Comparison of ENCODE assay signal across 8 cellular contexts in the genomic region with DNA sequence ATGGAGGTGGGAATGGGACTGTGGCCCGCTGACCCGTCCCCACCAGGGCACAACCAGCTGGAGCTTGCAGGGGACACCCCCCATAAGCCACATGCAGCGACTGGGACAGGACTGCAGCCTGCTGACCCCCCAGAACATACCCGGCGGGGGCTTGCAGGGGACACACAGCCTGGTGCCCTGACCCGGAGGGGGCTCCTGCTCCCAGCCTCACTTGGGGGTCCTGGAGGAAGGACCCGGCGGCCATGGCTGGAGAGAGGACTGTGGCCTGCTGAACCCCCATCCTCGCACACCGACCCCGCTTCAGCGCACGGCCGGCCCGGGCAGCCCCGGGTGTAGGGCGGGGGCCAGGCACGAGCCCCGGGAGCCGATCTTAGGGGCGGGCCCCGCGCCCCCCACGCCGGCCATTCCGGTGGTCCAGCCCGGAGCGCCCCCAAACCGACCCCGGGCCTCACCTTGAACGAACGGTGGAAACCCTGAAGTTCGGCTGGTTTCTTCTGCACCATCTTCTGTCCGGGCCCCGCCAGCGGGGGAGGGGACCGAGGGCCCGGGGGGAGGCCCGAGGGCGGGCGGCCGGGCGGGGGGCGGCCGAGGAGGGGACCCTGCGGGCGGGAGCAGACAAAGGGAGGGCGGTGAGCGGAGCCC. TPM values are rescaled to one million over a fixed set of nuclear protein-coding genes. Genes with fewer than 3 reads are reported as not detected.
DNase-seq lines count a peak whose midpoint lies in the region; ATAC-seq and TF ChIP-seq lines count a peak whose summit lies in the region.

No MANE protein-coding gene starts in this region.

- peak overlapping the region; percentile 85 for H3K27ac Mint-ChIP-seq in activated CD8-positive, alpha-beta memory T cell treated with anti-CD3 and anti-CD28 coated beads, Interleukin-2, amount 10 ng/mL, durations not matched to agents 7 days and 5 days

- in situ Hi-C loops in astrocyte of the cerebellum (cut with HindIII; ENCODE audit: low sequenced_read_pairs), result no loop called here

- 0 to 1% methylated on average over 2 to 29 of the region's 49 CpGs for WGBS in testis, 2 donors

- H3K27me3 ChIP-seq in testis, result no peaks in the 10 kb centered on the region

- intact Hi-C loops in testis (cut with DNase I; ENCODE audit: low total_unique reads), result no loop called here

- H3K36me3 Mint-ChIP-seq in activated CD8-positive, alpha-beta memory T cell treated with anti-CD3 and anti-CD28 coated beads, Interleukin-2, amount 10 ng/mL, durations not matched to agents 7 days and 5 days, result peaks cover 4% of the 10 kb centered on the region

- peaks cover 45% of the 10 kb centered on the region for H3K4me1 Mint-ChIP-seq in activated CD8-positive, alpha-beta memory T cell treated with anti-CD3 and anti-CD28 coated beads, Interleukin-2, amount 10 ng/mL, durations not matched to agents 7 days and 5 days

- peak overlapping the region; percentile 86 for H3K4me3 Mint-ChIP-seq in activated CD8-positive, alpha-beta memory T cell treated with anti-CD3 and anti-CD28 coated beads, Interleukin-2, amount 10 ng/mL, durations not matched to agents 7 days and 5 days

- H3K9me3 ChIP-seq in testis, result no peaks in the 10 kb centered on the region

- peak; percentile 13 for ATAC-seq in activated CD8-positive, alpha-beta memory T cell treated with anti-CD3 and anti-CD28 coated beads, Interleukin-2, amount 10 ng/mL, durations not matched to agents 7 days and 5 days
- peak; percentile 9 for ATAC-seq in HG03520 (IDR thresholded peaks at IDR 0.05; ENCODE audit: unreplicated experiment)

- no peaks in the 10 kb centered on the region for H3K9me3 Mint-ChIP-seq in activated CD8-positive, alpha-beta memory T cell treated with anti-CD3 and anti-CD28 coated beads, Interleukin-2, amount 10 ng/mL, durations not matched to agents 7 days and 5 days (ENCODE audit: low read depth)

- H3K27me3 Mint-ChIP-seq in activated CD8-positive, alpha-beta memory T cell treated with anti-CD3 and anti-CD28 coated beads, Interleukin-2, amount 10 ng/mL, durations not matched to agents 7 days and 5 days, result no peaks in the 10 kb centered on the region

- peak overlapping the region; percentile 80 to 98 for H3K27ac ChIP-seq in testis

- CTCF ChIA-PET in activated CD8-positive, alpha-beta memory T cell treated with anti-CD3 and anti-CD28 coated beads, Interleukin-2, amount 10 ng/mL, durations not matched to agents 7 days and 5 days (lab: Charles Lee), result interaction anchor here (3.4 kb wide), 1 partner anchor 31 kb away, joined by 9 read pairs; no protein-coding TSS in a partner anchor

- TF ChIP-seq CTCF in astrocyte of the cerebellum (IDR thresholded peaks at IDR 0.05; ENCODE audit: low read depth, low read length, missing control alignments), result no peak
- no peak for TF ChIP-seq CTCF in testis (IDR thresholded peaks at IDR 0.05)

- peaks cover 46% of the 10 kb centered on the region for H3K4me1 ChIP-seq in testis

- no peak for TF ChIP-seq POLR2A in testis (IDR thresholded peaks at IDR 0.05)

- H3K36me3 ChIP-seq in testis (ENCODE audit: low read depth, missing control alignments), result no peaks in the 10 kb centered on the region

- H3K4me3 ChIP-seq in astrocyte of the cerebellum (ENCODE audit: low read depth, low read length) (peak overlapping the region; percentile 93), testis (peak overlapping the region; percentile 86 to 91)

- DNase-seq in activated CD8-positive, alpha-beta memory T cell treated with anti-CD3 and anti-CD28 coated beads, Interleukin-2, amount 10 ng/mL, durations not matched to agents 7 days and 5 days, result no peak
- no peak for DNase-seq in activated CD8-positive, alpha-beta memory T cell treated with anti-CD3 and anti-CD28 coated beads for 24 hours
- DNase-seq in astrocyte of the cerebellum (ENCODE audit: low read depth) (no peak), left kidney (ENCODE audit: low read depth, low spot score) (peak; percentile 45), testis (no peak), NCI-H524 treated with DMSO at 0.1 percent for 48 hours (lab: John Stamatoyannopoulos, UW) (no peak)
- DNase-seq in stimulated activated CD4-positive, alpha-beta T cell treated with anti-CD3 and anti-CD28 coated beads, Interleukin-4, amount 100 ng/mL, for 24 hours, result no peak

RNA-seq across cellular contexts. Expression of a gene that starts 0.6 kb away (rescaled TPM):
- 100 to 1,000 TPM; 196 to 201 TPM for total RNA-seq in activated CD8-positive, alpha-beta memory T cell treated with anti-CD3 and anti-CD28 coated beads, Interleukin-2, amount 10 ng/mL, durations not matched to agents 7 days and 5 days
- total RNA-seq in testis, result 100 to 1,000 TPM in 1 of 2 donors, 10 to 100 TPM in 1; 93.0 to 103 TPM
- polyA plus RNA-seq in testis (ENCODE audit: insufficient read depth, low read depth, low replicate concordance), result 76.5 TPM

RNA-seq across cellular contexts. Expression of a gene that starts 35.0 kb away (rescaled TPM):
- total RNA-seq in activated CD8-positive, alpha-beta memory T cell treated with anti-CD3 and anti-CD28 coated beads, Interleukin-2, amount 10 ng/mL, durations not matched to agents 7 days and 5 days, result 10 to 100 TPM; 37.4 to 52.7 TPM
- 100 to 1,000 TPM in 1 of 2 donors, 10 to 100 TPM in 1; 61.1 to 117 TPM for total RNA-seq in testis
- polyA plus RNA-seq in testis (ENCODE audit: insufficient read depth, low read depth, low replicate concordance), result 43.2 TPM

RNA-seq across cellular contexts. Expression of a gene that starts 45.7 kb away (rescaled TPM):
- 100 to 1,000 TPM; 200 to 202 TPM for total RNA-seq in activated CD8-positive, alpha-beta memory T cell treated with anti-CD3 and anti-CD28 coated beads, Interleukin-2, amount 10 ng/mL, durations not matched to agents 7 days and 5 days
- 10 to 100 TPM; 22.8 to 31.6 TPM for total RNA-seq in testis
- 17.8 TPM for polyA plus RNA-seq in testis (ENCODE audit: insufficient read depth, low read depth, low replicate concordance)

RNA-seq across cellular contexts. Expression of a gene that starts 46.2 kb away (rescaled TPM):
- total RNA-seq in activated CD8-positive, alpha-beta memory T cell treated with anti-CD3 and anti-CD28 coated beads, Interleukin-2, amount 10 ng/mL, durations not matched to agents 7 days and 5 days, result 10 to 100 TPM in 1 of 2 experiments, 1 to 10 TPM in 1; 7.2 to 10.1 TPM
- 100 to 1,000 TPM; 208 to 276 TPM for total RNA-seq in testis
- polyA plus RNA-seq in testis (ENCODE audit: insufficient read depth, low read depth, low replicate concordance), result 796 TPM

Comparison
In these comparisons a context has a peak if more than half of its experiments do, and no peak if none do; other contexts are left out.
1. RNA of a gene that starts 45.7 kb away (total RNA-seq): 200 to 202 TPM in activated CD8-positive, alpha-beta memory T cell treated with anti-CD3 and anti-CD28 coated beads, Interleukin-2, amount 10 ng/mL, durations not matched to agents 7 days and 5 days; 22.8 to 31.6 TPM in testis; every median in the first group is over 4 times any median in the second.